28 cellular contexts compared by ENCODE assay signal in genomic region chr5:3284506-3284905, GRCh38.
"Had no signal": no experiment of that assay in that cellular context is flagged by ENCODE, and none has a peak within 500 bp of the region (broad histone marks: within the 10 kb centered on the region; RNA-seq: fewer than 3 reads in every experiment).

No MANE protein-coding gene starts in this region.

- H3K36me3 ChIP-seq: stomach, suprapubic skin, thoracic aorta, thyroid gland, tibial artery, tibial nerve, transverse colon, upper lobe of left lung, upper lobe of right lung, uterus, vagina had no signal

- H3K4me3 Mint-ChIP-seq: stimulated activated naive B cell treated with anti-CD40 and anti-IgM and Interleukin-4, amounts not matched to agents 10 μg/mL and 1 μg/mL and 100 μg/mL, for 72 hours; stimulated activated naive CD8-positive, alpha-beta T cell treated with anti-CD3 and anti-CD28 coated beads, Interleukin-15, amount 100 ng/mL, for 72 hours; stimulated activated naive CD8-positive, alpha-beta T cell treated with anti-CD3 and anti-CD28 coated beads, Interleukin-15, Interleukin-2, amounts not matched to agents 100 ng/mL and 50 ng/mL, for 24 hours; type B pancreatic cell had no signal

- H3K27me3 Mint-ChIP-seq: stimulated activated naive B cell treated with anti-CD40 and anti-IgM and Interleukin-4, amounts not matched to agents 10 μg/mL and 1 μg/mL and 100 μg/mL, for 72 hours had no signal

- H3K36me3 Mint-ChIP-seq: stimulated activated naive B cell treated with anti-CD40 and anti-IgM and Interleukin-4, amounts not matched to agents 10 μg/mL and 1 μg/mL and 100 μg/mL, for 72 hours; type B pancreatic cell had no signal

- H3K4me1 ChIP-seq: stomach, suprapubic skin, testis, thyroid gland, tibial artery, tibial nerve, transverse colon, upper lobe of left lung, upper lobe of right lung, uterus, vagina had no signal

- FAIRE-seq: urothelium cell line had no signal

- H3K4me1 Mint-ChIP-seq: stimulated activated naive B cell treated with anti-CD40 and anti-IgM and Interleukin-4, amounts not matched to agents 10 μg/mL and 1 μg/mL and 100 μg/mL, for 72 hours; stimulated activated naive CD8-positive, alpha-beta T cell treated with anti-CD3 and anti-CD28 coated beads, Interleukin-15, amount 100 ng/mL, for 72 hours had no signal

- H3K9me3 ChIP-seq: suprapubic skin, testis, thoracic aorta, thyroid gland, tibial artery, transverse colon, upper lobe of left lung, upper lobe of right lung, uterus, vagina had no signal

- ATAC-seq: stimulated activated naive B cell treated with anti-CD40 and anti-IgM and Interleukin-4, amounts not matched to agents 10 μg/mL and 1 μg/mL and 100 μg/mL, for 72 hours; stimulated activated naive CD8-positive, alpha-beta T cell treated with anti-CD3 and anti-CD28 coated beads, Interleukin-15, Interleukin-2, amounts not matched to agents 100 U/mL and 50 U/mL, for 24 hours had no signal

- H3K4me3 ChIP-seq: stomach, suprapubic skin, testis, thoracic aorta, thyroid gland, tibial artery, tibial nerve, transverse colon, upper lobe of left lung, upper lobe of right lung, uterus, vagina had no signal

- H3K27ac Mint-ChIP-seq: stimulated activated naive B cell treated with anti-CD40 and anti-IgM and Interleukin-4, amounts not matched to agents 10 μg/mL and 1 μg/mL and 100 μg/mL, for 72 hours; stimulated activated naive CD8-positive, alpha-beta T cell treated with anti-CD3 and anti-CD28 coated beads, Interleukin-15, amount 100 ng/mL, for 72 hours; stimulated activated naive CD8-positive, alpha-beta T cell treated with anti-CD3 and anti-CD28 coated beads, Interleukin-15, Interleukin-2, amounts not matched to agents 100 ng/mL and 50 ng/mL, for 24 hours; type B pancreatic cell had no signal

- H3K27me3 ChIP-seq: testis, thyroid gland, tibial nerve, transverse colon, upper lobe of left lung, upper lobe of right lung, uterus, vagina had no signal

- DNase-seq: stimulated activated CD4-positive, alpha-beta T cell treated with anti-CD3 and anti-CD28 coated beads, Interleukin-2, amount 100 ng/mL, for 24 hours; stimulated activated CD4-positive, alpha-beta T cell treated with anti-CD3 and anti-CD28 coated beads, Interleukin-2, amount 100 ng/mL, for 48 hours; stimulated activated CD4-positive, alpha-beta T cell treated with anti-CD3 and anti-CD28 coated beads, Interleukin-4, amount 100 ng/mL, for 1 hour; stimulated activated CD4-positive, alpha-beta T cell treated with anti-CD3 and anti-CD28 coated beads, Interleukin-4, amount 100 ng/mL, for 24 hours; stimulated activated CD4-positive, alpha-beta T cell treated with anti-CD3 and anti-CD28 coated beads, Interleukin-4, amount 100 ng/mL, for 4 hours; stimulated activated CD8-positive, alpha-beta memory T cell treated with anti-CD3 and anti-CD28 coated beads, Interleukin-4, amount 100 ng/mL, for 48 hours; stimulated activated naive B cell treated with anti-CD40 and anti-IgM and Interleukin-4, amounts not matched to agents 10 μg/mL and 1 μg/mL and 100 μg/mL, for 72 hours; stimulated activated naive CD4-positive, alpha-beta T cell; stimulated activated naive CD4-positive, alpha-beta T cell treated with Interleukin-2 at 50 U/mL for 16 hours; stimulated activated naive CD8-positive, alpha-beta T cell treated with anti-CD3 and anti-CD28 coated beads, Interleukin-15, amount 100 ng/mL, for 72 hours; stimulated activated naive CD8-positive, alpha-beta T cell treated with anti-CD3 and anti-CD28 coated beads, Interleukin-15, Interleukin-2, amounts not matched to agents 100 U/mL and 50 U/mL, for 24 hours; stomach; substantia nigra; testis; thyroid gland; tibial artery; transverse colon; trophoblast cell; upper lobe of left lung; upper lobe of right lung; uterus had no signal

- H3K9me3 Mint-ChIP-seq: stimulated activated naive CD8-positive, alpha-beta T cell treated with anti-CD3 and anti-CD28 coated beads, Interleukin-15, Interleukin-2, amounts not matched to agents 100 ng/mL and 50 ng/mL, for 24 hours; type B pancreatic cell had no signal

- H3K27ac ChIP-seq: stomach, suprapubic skin, testis, thoracic aorta, thyroid gland, tibial artery, tibial nerve, transverse colon, upper lobe of left lung, upper lobe of right lung, uterus, vagina had no signal
